21 cellular contexts compared by ENCODE assay signal in genomic region chr20:37414636-37415035, GRCh38.
"Had no signal": no experiment of that assay in that cellular context is flagged by ENCODE, and none has a peak within 500 bp of the region (broad histone marks: within the 10 kb centered on the region; RNA-seq: fewer than 3 reads in every experiment).

No MANE protein-coding gene starts in this region.

- H3K27me3 Mint-ChIP-seq: activated CD4-positive, alpha-beta memory T cell treated with anti-CD3 and anti-CD28 coated beads for 36 hours had no signal

- ATAC-seq: body of pancreas, left ventricle myocardium superior, right lobe of liver had no signal

- H3K36me3 Mint-ChIP-seq: activated CD4-positive, alpha-beta memory T cell treated with anti-CD3 and anti-CD28 coated beads for 36 hours; natural killer cell treated with Interleukin-12 subunit alpha and Interleukin-12 subunit beta and Interleukin-15 and Interleukin-18, amount 100 ng/mL, for 72 hours had no signal

- H3K4me1 ChIP-seq: body of pancreas, right lobe of liver had no signal

- H3K27ac ChIP-seq: body of pancreas, right lobe of liver, skin epidermis, stomach, suprapubic skin, tibial nerve had no signal

- H3K4me3 Mint-ChIP-seq: activated CD4-positive, alpha-beta memory T cell treated with anti-CD3 and anti-CD28 coated beads for 36 hours; natural killer cell treated with Interleukin-12 subunit alpha and Interleukin-12 subunit beta and Interleukin-15 and Interleukin-18, amount 100 ng/mL, for 72 hours had no signal

- DNase-seq: activated CD4-positive, alpha-beta memory T cell treated with anti-CD3 and anti-CD28 coated beads for 36 hours; activated CD4-positive, alpha-beta T cell treated with anti-CD3 and anti-CD28 coated beads for 48 hours; activated naive CD4-positive, alpha-beta T cell treated with Interleukin-2 at 50 U/mL for 16 hours; activated T-cell treated with anti-CD3 and anti-CD28 coated beads, Interleukin-2, amount 50 U/mL, for 48 hours; body of pancreas; central memory CD4-positive, alpha-beta T cell; dermis blood vessel endothelial cell; effector CD8-positive, alpha-beta T cell; foreskin melanocyte; hippocampal formation; right lobe of liver; stimulated activated CD4-positive, alpha-beta T cell treated with anti-CD3 and anti-CD28 coated beads, Interleukin-1b, Interleukin-23, amount 100 ng/mL, for 48 hours; stomach had no signal

- H3K4me3 ChIP-seq: body of pancreas, right lobe of liver, skin epidermis, stomach, suprapubic skin, tibial nerve had no signal

- H3K36me3 ChIP-seq: right lobe of liver, stomach, suprapubic skin, tibial nerve had no signal

- H3K27me3 ChIP-seq: body of pancreas, right lobe of liver had no signal

- H3K9me3 Mint-ChIP-seq: activated CD4-positive, alpha-beta memory T cell treated with anti-CD3 and anti-CD28 coated beads for 36 hours; natural killer cell treated with Interleukin-12 subunit alpha and Interleukin-12 subunit beta and Interleukin-15 and Interleukin-18, amount 100 ng/mL, for 72 hours had no signal

- H3K9me3 ChIP-seq: body of pancreas, right lobe of liver, stomach, suprapubic skin, tibial nerve had no signal

- FAIRE-seq: endothelial cell of umbilical vein, islet of Langerhans, urothelium cell line had no signal

- H3K27ac Mint-ChIP-seq: activated CD4-positive, alpha-beta memory T cell treated with anti-CD3 and anti-CD28 coated beads for 36 hours; natural killer cell treated with Interleukin-12 subunit alpha and Interleukin-12 subunit beta and Interleukin-15 and Interleukin-18, amount 100 ng/mL, for 72 hours had no signal
